Comparison of ENCODE assay signal across 9 cellular contexts in genomic region chr20:61387204-61387958, GRCh38.
DNase-seq lines count a peak whose midpoint lies in the region; ATAC-seq and TF ChIP-seq lines count a peak whose summit lies in the region.
"Had no signal": no experiment of that assay in that cellular context is flagged by ENCODE, and none has a peak within 500 bp of the region (broad histone marks: within the 10 kb centered on the region; RNA-seq: fewer than 3 reads in every experiment).

No MANE protein-coding gene starts in this region.

- H3K27ac Mint-ChIP-seq in activated naive CD8-positive, alpha-beta T cell, result no peak overlapping the region
- no peak overlapping the region for H3K27ac Mint-ChIP-seq in activated naive CD8-positive, alpha-beta T cell treated with anti-CD3 and anti-CD28 coated beads for 36 hours

- no peak for TF ChIP-seq POLR2A in testis (IDR thresholded peaks at IDR 0.05)

- intact Hi-C loops in testis (cut with DNase I; ENCODE audit: low total_unique reads), result no loop called here

- no peaks in the 10 kb centered on the region for H3K36me3 ChIP-seq in testis (ENCODE audit: low read depth, missing control alignments)

- H3K36me3 Mint-ChIP-seq in activated naive CD8-positive, alpha-beta T cell, result no peaks in the 10 kb centered on the region
- H3K36me3 Mint-ChIP-seq in activated naive CD8-positive, alpha-beta T cell treated with anti-CD3 and anti-CD28 coated beads for 36 hours, result no peaks in the 10 kb centered on the region

- H3K9me3 Mint-ChIP-seq in activated naive CD8-positive, alpha-beta T cell (ENCODE audit: low read depth), result no peaks in the 10 kb centered on the region
- peaks cover 9% of the 10 kb centered on the region for H3K9me3 Mint-ChIP-seq in activated naive CD8-positive, alpha-beta T cell treated with anti-CD3 and anti-CD28 coated beads for 36 hours

- TF ChIP-seq CTCF in fibroblast of villous mesenchyme (IDR thresholded peaks at IDR 0.05; ENCODE audit: insufficient read depth, low read depth, low read length) (no peak), testis (IDR thresholded peaks at IDR 0.05) (no peak)

- peak overlapping the region; percentile 70 for H3K4me3 Mint-ChIP-seq in activated naive CD8-positive, alpha-beta T cell
- H3K4me3 Mint-ChIP-seq in activated naive CD8-positive, alpha-beta T cell treated with anti-CD3 and anti-CD28 coated beads for 36 hours, result no peak overlapping the region

- H3K4me1 ChIP-seq in testis, result no peaks in the 10 kb centered on the region

- H3K27me3 ChIP-seq in testis, result no peaks in the 10 kb centered on the region

- 12 to 15% methylated on average over 13 of the region's 13 CpGs for WGBS in testis, 2 donors

- peaks cover 6% of the 10 kb centered on the region for H3K4me1 Mint-ChIP-seq in activated naive CD8-positive, alpha-beta T cell (ENCODE audit: low read depth)
- H3K4me1 Mint-ChIP-seq in activated naive CD8-positive, alpha-beta T cell treated with anti-CD3 and anti-CD28 coated beads for 36 hours, result peaks cover 2% of the 10 kb centered on the region

- peaks cover 2% of the 10 kb centered on the region for H3K27me3 Mint-ChIP-seq in activated naive CD8-positive, alpha-beta T cell
- peaks cover 10% of the 10 kb centered on the region for H3K27me3 Mint-ChIP-seq in activated naive CD8-positive, alpha-beta T cell treated with anti-CD3 and anti-CD28 coated beads for 36 hours

- no peaks in the 10 kb centered on the region for H3K9me3 ChIP-seq in testis

- ATAC-seq in GM18907 (IDR thresholded peaks at IDR 0.05; ENCODE audit: unreplicated experiment), result no peak

- no peak overlapping the region for H3K27ac ChIP-seq in testis

- DNase-seq in activated naive CD8-positive, alpha-beta T cell treated with anti-CD3 and anti-CD28 coated beads for 36 hours, result no peak
- peak; percentile 29 for DNase-seq in fibroblast of villous mesenchyme (ENCODE audit: low read depth)
- DNase-seq in testis, result peak; percentile 42
- no peak for DNase-seq in NCI-H128 (lab: John Stamatoyannopoulos, UW; ENCODE audit: unreplicated experiment)
- DNase-seq in activated CD8-positive, alpha-beta memory T cell treated with anti-CD3 and anti-CD28 coated beads, Interleukin-2, amount 50 U/mL, for 48 hours, result no peak
- DNase-seq: Calu3 had no signal

- no peak overlapping the region for H3K4me3 ChIP-seq in fibroblast of villous mesenchyme (ENCODE audit: low read depth, low read length)
- no peak overlapping the region for H3K4me3 ChIP-seq in testis

TF ChIP-seq in PFSK-1, 5 proteins besides CTCF, POLR2A, EP300 and RAD21:
- no peak for TF ChIP-seq FOXP2 (optimal IDR thresholded peaks at IDR 0.05; ENCODE audit: borderline replicate concordance, extremely low read depth, extremely low read length, insufficient read depth)
- peak; percentile 75 for TF ChIP-seq POLR2AphosphoS5 (IDR thresholded peaks at IDR 0.05; ENCODE audit: low read depth, low read length)
- peak; percentile 30; the same call in 1 of the 2 replicates for TF ChIP-seq TAF1 (IDR thresholded peaks at IDR 0.05; ENCODE audit: borderline replicate concordance, insufficient read depth, low read length)
- no peak for TF ChIP-seq SIN3A (IDR thresholded peaks at IDR 0.05; ENCODE audit: borderline replicate concordance, insufficient read depth, low read length)
- no peak for TF ChIP-seq REST (IDR thresholded peaks at IDR 0.05; ENCODE audit: insufficient read depth in 1 of 2, low read depth in 2 of 2, low read length in 2 of 2)

Comparison
In these comparisons a context has a peak if more than half of its experiments do, and no peak if none do; other contexts are left out.
1. DNase-seq: peak in fibroblast of villous mesenchyme (single experiment) and testis (single experiment); none in activated naive CD8-positive, alpha-beta T cell treated with anti-CD3 and anti-CD28 coated beads for 36 hours (single experiment), NCI-H128 (single experiment) and activated CD8-positive, alpha-beta memory T cell treated with anti-CD3 and anti-CD28 coated beads, Interleukin-2, amount 50 U/mL, for 48 hours (single experiment).